1 cellular context compared by ENCODE assay signal in the genomic region with DNA sequence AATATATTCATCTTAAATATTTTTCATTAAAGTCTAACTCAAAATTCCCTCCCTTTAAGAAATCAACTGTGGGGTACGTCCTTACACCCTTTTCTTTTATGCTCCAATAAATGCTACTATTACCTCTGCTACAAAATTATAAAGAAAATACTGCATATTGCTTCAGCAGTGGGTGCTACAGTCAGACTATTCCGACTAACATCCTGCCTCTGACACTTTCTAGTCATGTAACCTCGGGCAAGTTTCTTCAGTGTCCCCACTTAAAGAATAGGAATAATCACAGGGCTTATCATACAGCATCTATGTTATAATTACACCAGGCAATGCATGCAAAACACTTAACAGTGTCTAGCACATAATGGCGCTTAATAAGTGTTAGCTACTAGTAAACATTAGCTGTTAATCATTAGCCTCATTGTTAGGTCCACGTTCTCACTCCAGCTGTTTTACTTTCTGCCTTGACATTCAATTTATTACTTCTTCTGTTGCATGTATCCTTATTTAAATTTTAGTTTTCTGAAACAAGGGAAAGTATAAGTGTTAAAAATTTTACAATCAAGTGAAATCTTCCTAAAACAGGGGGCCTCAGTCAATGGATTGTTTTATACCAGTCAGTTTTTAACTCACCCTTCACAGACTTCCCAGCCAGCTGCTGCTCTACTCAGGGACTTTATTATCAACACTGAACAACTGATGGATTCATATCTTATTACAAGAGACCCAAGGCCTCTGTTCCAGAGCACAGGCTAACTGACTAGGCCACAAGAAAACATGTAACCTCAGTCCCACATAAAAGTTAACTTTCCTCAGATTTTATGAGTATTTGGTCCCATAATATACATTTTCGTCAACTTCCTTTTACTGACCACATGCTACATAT.
A peak's percentile ranks its signal among the peaks of the same experiment; 100 is the strongest.
TF ChIP-seq lines count a peak whose summit lies in the region.

No MANE protein-coding gene starts in this region.

TF ChIP-seq in K562, 482 proteins besides CTCF, POLR2A, EP300 and RAD21 (continued from another document):
- TF ChIP-seq, protein P1, sequence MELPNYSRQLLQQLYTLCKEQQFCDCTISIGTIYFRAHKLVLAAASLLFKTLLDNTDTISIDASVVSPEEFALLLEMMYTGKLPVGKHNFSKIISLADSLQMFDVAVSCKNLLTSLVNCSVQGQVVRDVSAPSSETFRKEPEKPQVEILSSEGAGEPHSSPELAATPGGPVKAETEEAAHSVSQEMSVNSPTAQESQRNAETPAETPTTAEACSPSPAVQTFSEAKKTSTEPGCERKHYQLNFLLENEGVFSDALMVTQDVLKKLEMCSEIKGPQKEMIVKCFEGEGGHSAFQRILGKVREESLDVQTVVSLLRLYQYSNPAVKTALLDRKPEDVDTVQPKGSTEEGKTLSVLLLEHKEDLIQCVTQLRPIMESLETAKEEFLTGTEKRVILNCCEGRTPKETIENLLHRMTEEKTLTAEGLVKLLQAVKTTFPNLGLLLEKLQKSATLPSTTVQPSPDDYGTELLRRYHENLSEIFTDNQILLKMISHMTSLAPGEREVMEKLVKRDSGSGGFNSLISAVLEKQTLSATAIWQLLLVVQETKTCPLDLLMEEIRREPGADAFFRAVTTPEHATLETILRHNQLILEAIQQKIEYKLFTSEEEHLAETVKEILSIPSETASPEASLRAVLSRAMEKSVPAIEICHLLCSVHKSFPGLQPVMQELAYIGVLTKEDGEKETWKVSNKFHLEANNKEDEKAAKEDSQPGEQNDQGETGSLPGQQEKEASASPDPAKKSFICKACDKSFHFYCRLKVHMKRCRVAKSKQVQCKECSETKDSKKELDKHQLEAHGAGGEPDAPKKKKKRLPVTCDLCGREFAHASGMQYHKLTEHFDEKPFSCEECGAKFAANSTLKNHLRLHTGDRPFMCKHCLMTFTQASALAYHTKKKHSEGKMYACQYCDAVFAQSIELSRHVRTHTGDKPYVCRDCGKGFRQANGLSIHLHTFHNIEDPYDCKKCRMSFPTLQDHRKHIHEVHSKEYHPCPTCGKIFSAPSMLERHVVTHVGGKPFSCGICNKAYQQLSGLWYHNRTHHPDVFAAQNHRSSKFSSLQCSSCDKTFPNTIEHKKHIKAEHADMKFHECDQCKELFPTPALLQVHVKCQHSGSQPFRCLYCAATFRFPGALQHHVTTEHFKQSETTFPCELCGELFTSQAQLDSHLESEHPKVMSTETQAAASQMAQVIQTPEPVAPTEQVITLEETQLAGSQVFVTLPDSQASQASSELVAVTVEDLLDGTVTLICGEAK (IDR thresholded peaks at IDR 0.05) = peak; percentile 52
- TF ChIP-seq, protein P1 (CRISPR knock-in tag; IDR thresholded peaks at IDR 0.05) = no peak
- no peak for TF ChIP-seq ETS2 (tag; IDR thresholded peaks at IDR 0.05; ENCODE audit: borderline replicate concordance, poor library complexity, severe bottlenecking)
- no peak for TF ChIP-seq KAT7 (CRISPR knock-in tag; IDR thresholded peaks at IDR 0.05; ENCODE audit: borderline replicate concordance)
- TF ChIP-seq ZBTB1 (CRISPR knock-in tag; IDR thresholded peaks at IDR 0.05; ENCODE audit: borderline replicate concordance, low read depth) = no peak
- TF ChIP-seq GABPB1 (CRISPR knock-in tag; IDR thresholded peaks at IDR 0.05) = peak; percentile 60; the same call in 1 of the 2 replicates
- TF ChIP-seq GABPA (tag; conservative IDR thresholded peaks at IDR 0.05; ENCODE audit: low read depth) = peak; percentile 70
- peak; percentile 42; the same call in 1 of the 2 replicates for TF ChIP-seq CBFA2T3 (IDR thresholded peaks at IDR 0.05)
- peak; percentile 76 for TF ChIP-seq ZNF239 (CRISPR knock-in tag; IDR thresholded peaks at IDR 0.05)
TF ChIP-seq in K562: peak in this region for 7.
